ENCODE assay signal across 22 cellular contexts in the genomic region with DNA sequence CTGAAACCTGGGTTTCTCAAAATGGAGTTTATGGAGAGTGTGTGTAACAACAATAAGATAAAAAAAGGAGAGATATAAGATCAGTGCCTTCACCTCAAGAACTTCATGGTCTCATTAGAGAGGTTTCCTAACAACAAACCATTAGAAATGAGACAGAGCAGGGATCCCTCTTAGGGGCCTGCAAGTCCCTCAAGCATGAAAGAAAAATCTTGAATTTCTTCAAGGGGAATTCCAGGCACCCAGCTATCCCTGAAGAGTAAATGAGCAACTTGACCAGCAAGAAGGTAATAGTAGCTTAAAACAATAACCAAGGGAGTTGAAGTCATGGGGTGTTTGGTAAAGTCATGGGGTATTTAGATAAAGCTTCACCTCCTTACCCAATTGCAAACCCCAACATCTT. TPM values are rescaled to one million over a fixed set of nuclear protein-coding genes. Genes with fewer than 3 reads are reported as not detected.
A peak's percentile ranks its signal among the peaks of the same experiment; 100 is the strongest.
DNase-seq lines count a peak whose midpoint lies in the region; ATAC-seq and TF ChIP-seq lines count a peak whose summit lies in the region.
"Had no signal": no experiment of that assay in that cellular context is flagged by ENCODE, and none has a peak within 500 bp of the region (broad histone marks: within the 10 kb centered on the region; RNA-seq: fewer than 3 reads in every experiment).

No MANE protein-coding gene starts in this region.

- H3K36me3 ChIP-seq in left ventricle myocardium inferior, result no peaks in the 10 kb centered on the region

- no peak for TF ChIP-seq CTCF in left ventricle myocardium inferior (IDR thresholded peaks at IDR 0.05; ENCODE audit: borderline replicate concordance)

- H3K27ac ChIP-seq in left ventricle myocardium inferior (replicated peaks) (peak overlapping the region; percentile 47), right cardiac atrium (ENCODE audit: low read length) (no peak overlapping the region)
- H3K27ac ChIP-seq: 22Rv1, A549, C4-2B had no signal

- intact Hi-C loops in left ventricle myocardium inferior (cut with micrococcal nuclease), result no loop called here
- intact Hi-C loops in right cardiac atrium (cut with DNase I), result loop anchor here in 3 of 4 donors (5.0 to 10.0 kb wide), 4 partner anchors 154 to 382 kb away; no protein-coding TSS in a partner anchor

- H3K4me3 ChIP-seq in left ventricle myocardium inferior (no peak overlapping the region), right cardiac atrium (ENCODE audit: low read length) (no peak overlapping the region)
- H3K4me3 ChIP-seq: A549, GM12878, GM23338 had no signal

- ATAC-seq in right cardiac atrium (no peak), GM21423 (IDR thresholded peaks at IDR 0.05; ENCODE audit: unreplicated experiment) (no peak)
- ATAC-seq: A549, GM12878, GM23338, HCT116 had no signal

- DNase-seq in left ventricle myocardium inferior, result no peak
- no peak for DNase-seq in right cardiac atrium
- DNase-seq in glomerular visceral epithelial cell (ENCODE audit: extremely low spot score), result peak; percentile 56
- peak; percentile 74 for DNase-seq in left kidney (ENCODE audit: low read depth, low spot score)
- DNase-seq in NCI-H510A (lab: John Stamatoyannopoulos, UW), result no peak
- no peak for DNase-seq in NOMO-1 treated with dmso at 0.1 percent for 144 hours (lab: John Stamatoyannopoulos, UW; ENCODE audit: unreplicated experiment)
- DNase-seq: AML-193; Caco-2; CD4-positive, alpha-beta T cell; DMS153; DMS79; GF-D8; H7; HFFc6; IMR-90 had no signal

- H3K4me1 ChIP-seq in left ventricle myocardium inferior (peaks cover 27% of the 10 kb centered on the region), right cardiac atrium (ENCODE audit: control insufficient read depth, insufficient read depth, low read length) (no peaks in the 10 kb centered on the region)
- H3K4me1 ChIP-seq: A549, Caco-2 had no signal

- H3K27me3 ChIP-seq in left ventricle myocardium inferior (ENCODE audit: low read depth) (no peaks in the 10 kb centered on the region), right cardiac atrium (ENCODE audit: control insufficient read depth, insufficient read depth) (no peaks in the 10 kb centered on the region)

- peaks cover 8% of the 10 kb centered on the region for H3K9me3 ChIP-seq in left ventricle myocardium inferior (replicated peaks)
- H3K9me3 ChIP-seq in right cardiac atrium (ENCODE audit: control insufficient read depth, low read length), result no peaks in the 10 kb centered on the region
- H3K9me3 ChIP-seq: A549, Caco-2 had no signal

RNA-seq across cellular contexts. Expression of gene TLR3, which starts 49.7 kb away (rescaled TPM):
- total RNA-seq in left ventricle myocardium inferior (4.9 TPM), right cardiac atrium (1 to 10 TPM; 4.9 to 8.2 (median 7.3) TPM)
- polyA plus RNA-seq in right cardiac atrium, result 1.6 TPM

Comparison
In these comparisons a context has a peak if more than half of its experiments do, and no peak if none do; other contexts are left out.
1. DNase-seq: peak in glomerular visceral epithelial cell (single experiment) and left kidney (single experiment); none in left ventricle myocardium inferior (single experiment), right cardiac atrium (0 of 3), NCI-H510A (single experiment) and NOMO-1 treated with dmso at 0.1 percent for 144 hours (single experiment).